ENCODE assay signal across 18 cellular contexts in the genomic region with DNA sequence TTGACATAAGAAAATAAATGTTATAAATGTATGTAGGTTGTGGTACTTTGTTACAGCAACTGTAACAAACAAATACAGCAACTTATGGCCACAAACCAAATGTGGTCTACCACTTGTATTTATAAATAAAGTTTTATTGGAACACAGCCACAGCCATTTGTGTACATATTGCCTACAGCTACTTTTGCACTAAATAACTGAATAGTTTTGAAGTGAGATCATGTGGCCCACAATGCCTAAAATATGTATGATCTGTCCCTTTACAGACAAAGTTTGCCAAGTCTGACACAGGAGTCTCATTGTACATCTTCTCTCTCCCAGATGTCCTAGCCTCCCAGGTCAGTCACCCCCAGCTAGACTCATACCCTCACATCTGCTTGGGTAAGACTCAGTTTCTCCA.
DNase-seq lines count a peak whose midpoint lies in the region; ATAC-seq, FAIRE-seq and TF ChIP-seq lines count a peak whose summit lies in the region.
"Had no signal": no experiment of that assay in that cellular context is flagged by ENCODE, and none has a peak within 500 bp of the region (broad histone marks: within the 10 kb centered on the region; RNA-seq: fewer than 3 reads in every experiment).

No MANE protein-coding gene starts in this region.

- TF ChIP-seq CTCF in RWPE2 (IDR thresholded peaks at IDR 0.05; ENCODE audit: poor library complexity, severe bottlenecking) (no peak), bronchial epithelial cell (IDR thresholded peaks at IDR 0.05; ENCODE audit: insufficient read depth, low read length, severe bottlenecking) (no peak), smooth muscle cell (IDR thresholded peaks at IDR 0.05; ENCODE audit: borderline replicate concordance, insufficient read depth, poor library complexity, severe bottlenecking) (no peak)

- no peaks in the 10 kb centered on the region for H3K79me2 ChIP-seq in smooth muscle cell (ENCODE audit: low read depth)

- no peak overlapping the region for H3K4ac ChIP-seq in mesenchymal stem cell (ENCODE audit: low read depth in 1 of 2, low read length in 2 of 2)

- no peaks in the 10 kb centered on the region for H4K20me1 ChIP-seq in smooth muscle cell (ENCODE audit: low read depth)

- no peak for FAIRE-seq in bronchial epithelial cell (lab: Jason Lieb, UNC)
- FAIRE-seq: GM18507 had no signal

- H3K4me1 ChIP-seq in RWPE2 (ENCODE audit: insufficient read depth, poor library complexity, severe bottlenecking) = no peaks in the 10 kb centered on the region
- no peaks in the 10 kb centered on the region for H3K4me1 ChIP-seq in mesenchymal stem cell (ENCODE audit: control insufficient read depth, insufficient read depth, low read depth, low read length)
- no peaks in the 10 kb centered on the region for H3K4me1 ChIP-seq in smooth muscle cell (ENCODE audit: low read depth)

- H3K4me3 ChIP-seq in RWPE2 (ENCODE audit: severe bottlenecking) (no peak overlapping the region), bronchial epithelial cell (ENCODE audit: low read depth, low read length) (no peak overlapping the region), mesenchymal stem cell (ENCODE audit: insufficient read depth in 1 of 2, low read depth in 1 of 2, low read length in 2 of 2) (no peak overlapping the region), smooth muscle cell (no peak overlapping the region)

- no peak overlapping the region for H2AK5ac ChIP-seq in mesenchymal stem cell (ENCODE audit: low read length, severe bottlenecking)

- no peaks in the 10 kb centered on the region for H3F3A ChIP-seq in smooth muscle cell (ENCODE audit: low read depth)

- no peak overlapping the region for H2BK120ac ChIP-seq in mesenchymal stem cell (ENCODE audit: low read depth, low read length)

- no peak overlapping the region for H3K9ac ChIP-seq in mesenchymal stem cell (ENCODE audit: low read length)
- H3K9ac ChIP-seq in smooth muscle cell (ENCODE audit: low read depth) = no peak overlapping the region

- DNase-seq in HT1080 (ENCODE audit: low read depth) (peak; percentile 63), RWPE2 (ENCODE audit: low spot score) (no peak), bronchial epithelial cell (ENCODE audit: low read depth) (peak; percentile 41), mesenchymal stem cell (peak; percentile 16), smooth muscle cell (lab: John Stamatoyannopoulos, UW; ENCODE audit: unreplicated experiment) (no peak)
- DNase-seq in activated CD4-positive, CD25-positive, alpha-beta regulatory T cell treated with anti-CD3 and anti-CD28 coated beads, Interleukin-2, amount 50 U/mL, for 72 hours = no peak
- DNase-seq: CD4-positive, alpha-beta T cell; DMS79 treated with DMSO at 0.1 percent for 48 hours; H7; MV-4-11; NCI-H1417; NCI-H1930; NCI-H2171; NCI-H446 treated with DMSO at 0.1 percent for 48 hours; NK-92 treated with Interleukin-12 subunit alpha and Interleukin-12 subunit beta, amount 100 ng/mL, for 24 hours had no signal

- no peak overlapping the region for H2BK15ac ChIP-seq in mesenchymal stem cell (ENCODE audit: low read depth, poor library complexity, severe bottlenecking)

- ATAC-seq in RWPE2 (ENCODE audit: low read depth) (peak; percentile 71), HG03196 (IDR thresholded peaks at IDR 0.05; ENCODE audit: unreplicated experiment) (no peak)
- no peak for ATAC-seq in activated CD4-positive, CD25-positive, alpha-beta regulatory T cell treated with anti-CD3 and anti-CD28 coated beads, Interleukin-2, amount 50 U/mL, for 24 hours

- H3K9me3 ChIP-seq in RWPE2 (ENCODE audit: severe bottlenecking) (no peaks in the 10 kb centered on the region), mesenchymal stem cell (ENCODE audit: control insufficient read depth, low read length) (no peaks in the 10 kb centered on the region), smooth muscle cell (replicated peaks; ENCODE audit: low read depth) (no peaks in the 10 kb centered on the region)

- H3K36me3 ChIP-seq in RWPE2 (ENCODE audit: low read depth) (no peaks in the 10 kb centered on the region), bronchial epithelial cell (ENCODE audit: control insufficient read depth, insufficient read depth, low read length) (no peaks in the 10 kb centered on the region), mesenchymal stem cell (ENCODE audit: control insufficient read depth in 1 of 2, insufficient read depth in 2 of 2, low read depth in 1 of 2, low read length in 2 of 2) (no peaks in the 10 kb centered on the region), smooth muscle cell (ENCODE audit: low read depth) (no peaks in the 10 kb centered on the region)

- no peak overlapping the region for H3K23ac ChIP-seq in mesenchymal stem cell (ENCODE audit: low read length in 2 of 2)

- H3K4me2 ChIP-seq in mesenchymal stem cell (ENCODE audit: low read length, poor library complexity, severe bottlenecking) (no peak overlapping the region), smooth muscle cell (no peak overlapping the region)

- H3K18ac ChIP-seq in mesenchymal stem cell (ENCODE audit: low read depth in 1 of 2, low read length in 2 of 2) = no peak overlapping the region

- no peak overlapping the region for H4K91ac ChIP-seq in mesenchymal stem cell (ENCODE audit: low read length)

- no peak overlapping the region for H3K14ac ChIP-seq in mesenchymal stem cell (ENCODE audit: low read length in 2 of 2)

- H2BK5ac ChIP-seq in mesenchymal stem cell (ENCODE audit: low read depth, low read length, poor library complexity, severe bottlenecking) = no peak overlapping the region

- no peak overlapping the region for H4K8ac ChIP-seq in mesenchymal stem cell (ENCODE audit: low read length)

- no peaks in the 10 kb centered on the region for H3K27me3 ChIP-seq in RWPE2 (ENCODE audit: insufficient read depth, poor library complexity, severe bottlenecking)
- H3K27me3 ChIP-seq in bronchial epithelial cell (ENCODE audit: control insufficient read depth, insufficient read depth, low read length) = no peaks in the 10 kb centered on the region
- no peaks in the 10 kb centered on the region for H3K27me3 ChIP-seq in mesenchymal stem cell (ENCODE audit: control insufficient read depth in 1 of 2, insufficient read depth in 1 of 2, low read length in 2 of 2)
- H3K27me3 ChIP-seq in smooth muscle cell (ENCODE audit: low read depth) = no peaks in the 10 kb centered on the region

- H2AFZ ChIP-seq in mesenchymal stem cell (ENCODE audit: low read depth, low read length) (no peak overlapping the region), smooth muscle cell (ENCODE audit: low read depth) (no peak overlapping the region)

- no peak overlapping the region for H2BK12ac ChIP-seq in mesenchymal stem cell (ENCODE audit: low read length in 2 of 2)

- H3K79me1 ChIP-seq in mesenchymal stem cell (replicated peaks; ENCODE audit: low read length, poor library complexity, severe bottlenecking) = no peaks in the 10 kb centered on the region

- H3K27ac ChIP-seq in RWPE2 (ENCODE audit: poor library complexity, severe bottlenecking) (no peak overlapping the region), mesenchymal stem cell (ENCODE audit: low read length, poor library complexity, severe bottlenecking) (no peak overlapping the region), smooth muscle cell (ENCODE audit: low read depth) (no peak overlapping the region)

Comparison
In these comparisons a context has a peak if more than half of its experiments do, and no peak if none do; other contexts are left out.
1. DNase-seq: peak in HT1080 (single experiment), bronchial epithelial cell (single experiment) and mesenchymal stem cell (single experiment); none in RWPE2 (single experiment), smooth muscle cell (single experiment) and activated CD4-positive, CD25-positive, alpha-beta regulatory T cell treated with anti-CD3 and anti-CD28 coated beads, Interleukin-2, amount 50 U/mL, for 72 hours (single experiment).